9 cellular contexts compared by ENCODE assay signal in genomic region chr13:27826379-27827353, GRCh38. TPM values are rescaled to one million over a fixed set of nuclear protein-coding genes. Genes with fewer than 3 reads are reported as not detected.
DNase-seq lines count a peak whose midpoint lies in the region; ATAC-seq lines count a peak whose summit lies in the region.
"Had no signal": no experiment of that assay in that cellular context is flagged by ENCODE, and none has a peak within 500 bp of the region (broad histone marks: within the 10 kb centered on the region; RNA-seq: fewer than 3 reads in every experiment).

No MANE protein-coding gene starts in this region.

- no peaks in the 10 kb centered on the region for H3K9me3 Mint-ChIP-seq in activated CD4-positive, alpha-beta memory T cell treated with anti-CD3 and anti-CD28 coated beads, Interleukin-2, amount 10 ng/mL, durations not matched to agents 7 days and 5 days

- no peak overlapping the region for H3K4me3 Mint-ChIP-seq in activated CD4-positive, alpha-beta memory T cell treated with anti-CD3 and anti-CD28 coated beads, Interleukin-2, amount 10 ng/mL, durations not matched to agents 7 days and 5 days

- H3K4me1 Mint-ChIP-seq in activated CD4-positive, alpha-beta memory T cell treated with anti-CD3 and anti-CD28 coated beads, Interleukin-2, amount 10 ng/mL, durations not matched to agents 7 days and 5 days = peaks cover 11% of the 10 kb centered on the region

- CTCF ChIA-PET in activated CD4-positive, alpha-beta memory T cell treated with anti-CD3 and anti-CD28 coated beads, Interleukin-2, amount 10 ng/mL, durations not matched to agents 7 days and 5 days (lab: Charles Lee) = interaction anchor here (0.6 to 7.6 kb wide), 55 partner anchors 9 to 880 kb away, joined by 3 to 132 read pairs (median 4); partner anchors contain the start of genes LNX2 and POLR1D

- DNase-seq in CMK (ENCODE audit: low read depth) (peak; percentile 30), NCI-H748 (lab: John Stamatoyannopoulos, UW; ENCODE audit: unreplicated experiment) (peak; percentile 96), medulla oblongata (ENCODE audit: extremely low spot score) (peak; percentile 86)
- DNase-seq in activated CD4-positive, alpha-beta memory T cell treated with anti-CD3 and anti-CD28 coated beads, Interleukin-2, amount 10 ng/mL, durations not matched to agents 7 days and 5 days = peak; percentile 70
- DNase-seq in effector CD4-positive, alpha-beta T cell = peak; percentile 53
- peak; percentile 46 to 52 (median 47) for DNase-seq in stimulated activated CD4-positive, alpha-beta T cell treated with anti-CD3 and anti-CD28 coated beads, TNF-alpha, amount 100 ng/mL, for 4 hours (ENCODE audit: low read depth in 3 of 3)

- POLR2A ChIA-PET in activated CD4-positive, alpha-beta memory T cell treated with anti-CD3 and anti-CD28 coated beads, Interleukin-2, amount 10 ng/mL, durations not matched to agents 7 days and 5 days (lab: Charles Lee) = no interaction called here

- no peaks in the 10 kb centered on the region for H3K36me3 Mint-ChIP-seq in activated CD4-positive, alpha-beta memory T cell treated with anti-CD3 and anti-CD28 coated beads, Interleukin-2, amount 10 ng/mL, durations not matched to agents 7 days and 5 days (ENCODE audit: low read depth)

- ATAC-seq in HG03439 (IDR thresholded peaks at IDR 0.05; ENCODE audit: unreplicated experiment) (peak; percentile 70), HG03378 (IDR thresholded peaks at IDR 0.05; ENCODE audit: unreplicated experiment) (no peak)

- no peak overlapping the region for H3K27ac Mint-ChIP-seq in activated CD4-positive, alpha-beta memory T cell treated with anti-CD3 and anti-CD28 coated beads, Interleukin-2, amount 10 ng/mL, durations not matched to agents 7 days and 5 days

- H3K27me3 Mint-ChIP-seq in activated CD4-positive, alpha-beta memory T cell treated with anti-CD3 and anti-CD28 coated beads, Interleukin-2, amount 10 ng/mL, durations not matched to agents 7 days and 5 days = peaks cover 65% of the 10 kb centered on the region

RNA-seq across cellular contexts. Expression of gene GSX1, which starts 34.4 kb away (rescaled TPM):
- not detected for total RNA-seq in activated CD4-positive, alpha-beta memory T cell treated with anti-CD3 and anti-CD28 coated beads, Interleukin-2, amount 10 ng/mL, durations not matched to agents 7 days and 5 days
- total RNA-seq: T-helper 2 cell treated with Interferon-gamma antibody and Interleukin-4, amounts not matched to agents 100 ng/mL and 5 ng/mL, for 36 hours had no signal

Comparison
In these comparisons a context has a peak if more than half of its experiments do, and no peak if none do; other contexts are left out.
1. DNase-seq: peak in every context shown above with its lines; median percentile 96 in NCI-H748; 86 in medulla oblongata; 70 in activated CD4-positive, alpha-beta memory T cell treated with anti-CD3 and anti-CD28 coated beads, Interleukin-2, amount 10 ng/mL, durations not matched to agents 7 days and 5 days; 53 in effector CD4-positive, alpha-beta T cell; 47 in stimulated activated CD4-positive, alpha-beta T cell treated with anti-CD3 and anti-CD28 coated beads, TNF-alpha, amount 100 ng/mL, for 4 hours; 30 in CMK.